Comparison of ENCODE assay signal across 1 cellular context in genomic region chr1:25458550-25459298, GRCh38.
TF ChIP-seq lines count a peak whose summit lies in the region.

No MANE protein-coding gene starts in this region.

TF ChIP-seq in SK-N-SH treated with all-trans-retinoic acid at 6 μM for 48 hours, 23 proteins besides CTCF, POLR2A, EP300 and RAD21 (continued from another document):
- no peak for TF ChIP-seq TSHZ2 (CRISPR knock-in tag; IDR thresholded peaks at IDR 0.05)
- TF ChIP-seq POU6F1 (CRISPR knock-in tag; IDR thresholded peaks at IDR 0.05; ENCODE audit: borderline replicate concordance, low read depth): no peak
- no peak for TF ChIP-seq SNAI2 (CRISPR knock-in tag; IDR thresholded peaks at IDR 0.05)
- no peak for TF ChIP-seq CSRNP3 (CRISPR knock-in tag; IDR thresholded peaks at IDR 0.05)
- TF ChIP-seq CSDC2 (CRISPR knock-in tag; IDR thresholded peaks at IDR 0.05): no peak
- no peak for TF ChIP-seq BACH2 (CRISPR knock-in tag; IDR thresholded peaks at IDR 0.05; ENCODE audit: borderline replicate concordance)
